12 cellular contexts compared by ENCODE assay signal in genomic region chr14:91351508-91351853, GRCh38.
DNase-seq lines count a peak whose midpoint lies in the region; ATAC-seq and TF ChIP-seq lines count a peak whose summit lies in the region.
"Had no signal": no experiment of that assay in that cellular context is flagged by ENCODE, and none has a peak within 500 bp of the region (broad histone marks: within the 10 kb centered on the region; RNA-seq: fewer than 3 reads in every experiment).

No MANE protein-coding gene starts in this region.

- no peaks in the 10 kb centered on the region for H3K27me3 Mint-ChIP-seq in activated CD4-positive, alpha-beta T cell treated with anti-CD3 and anti-CD28 coated beads for 36 hours

- H3K27ac Mint-ChIP-seq in activated CD4-positive, alpha-beta T cell treated with anti-CD3 and anti-CD28 coated beads for 36 hours, result peak overlapping the region; percentile 92

- no peaks in the 10 kb centered on the region for H3K27me3 ChIP-seq in Peyer's patch
- H3K27me3 ChIP-seq in sigmoid colon, result no peaks in the 10 kb centered on the region

- no peak for TF ChIP-seq CTCF in Peyer's patch (IDR thresholded peaks at IDR 0.05)
- no peak for TF ChIP-seq CTCF in epithelial cell of proximal tubule (conservative IDR thresholded peaks at IDR 0.05; ENCODE audit: low read depth, low read length)
- TF ChIP-seq CTCF in sigmoid colon (IDR thresholded peaks at IDR 0.05), result no peak

- H3K9me3 ChIP-seq in Peyer's patch (no peaks in the 10 kb centered on the region), sigmoid colon (no peaks in the 10 kb centered on the region)
- H3K9me3 ChIP-seq: A549, mucosa of descending colon had no signal

- POLR2A ChIA-PET in activated CD4-positive, alpha-beta T cell treated with anti-CD3 and anti-CD28 coated beads for 36 hours (lab: Charles Lee), result interaction anchor here (1.2 to 3.1 kb wide), 5 partner anchors 23 to 59 kb away, joined by 4 to 9 read pairs (median 7); no protein-coding TSS in a partner anchor

- no peak for TF ChIP-seq EP300 in sigmoid colon (IDR thresholded peaks at IDR 0.05)

- H3K4me3 ChIP-seq in Peyer's patch, result peak overlapping the region in 2 of 4 donors; percentile 40 to 50
- H3K4me3 ChIP-seq in epithelial cell of proximal tubule (ENCODE audit: low read depth, low read length), result peak overlapping the region; percentile 37
- peak overlapping the region in 3 of 4 donors; percentile 34 to 44 (median 37) for H3K4me3 ChIP-seq in sigmoid colon
- H3K4me3 ChIP-seq: A549, mucosa of descending colon had no signal

- DNase-seq in activated CD4-positive, alpha-beta T cell treated with anti-CD3 and anti-CD28 coated beads for 36 hours, result no peak
- DNase-seq in activated CD4-positive, alpha-beta T cell treated with anti-CD3 and anti-CD28 coated beads, Interleukin-2, amount 50 U/mL, for 1 hour, result no peak
- DNase-seq in Peyer's patch (no peak), epithelial cell of proximal tubule (ENCODE audit: low read depth) (no peak), sigmoid colon (no peak), NCI-H1436 treated with DMSO at 0.1 percent for 48 hours (lab: John Stamatoyannopoulos, UW) (no peak), ecto neural progenitor cell (ENCODE audit: low spot score) (no peak)
- DNase-seq: GOT3, NCI-H69 had no signal

- peaks cover 17% of the 10 kb centered on the region for H3K36me3 Mint-ChIP-seq in activated CD4-positive, alpha-beta T cell treated with anti-CD3 and anti-CD28 coated beads for 36 hours (ENCODE audit: low read depth)

- H3K27ac ChIP-seq in Peyer's patch (peak overlapping the region; percentile 59 to 75 (median 63)), sigmoid colon (peak overlapping the region; percentile 37 to 62 (median 58))
- H3K27ac ChIP-seq: A549 had no signal

- H3K4me1 ChIP-seq in Peyer's patch (peaks cover 0 to 38% (median 17%) of the 10 kb centered on the region in 4 donors), sigmoid colon (peaks cover 0 to 26% (median 19%) of the 10 kb centered on the region in 4 donors)
- H3K4me1 ChIP-seq: A549 had no signal

- 80 to 85% methylated on average over 10 of the region's 10 CpGs for WGBS in sigmoid colon, 2 donors

- CTCF ChIA-PET in activated CD4-positive, alpha-beta T cell treated with anti-CD3 and anti-CD28 coated beads for 36 hours (lab: Charles Lee), result interaction anchor here (0.7 to 3.4 kb wide), 12 partner anchors 9 to 150 kb away, joined by 3 to 29 read pairs (median 5); no protein-coding TSS in a partner anchor

- H3K36me3 ChIP-seq in Peyer's patch (no peaks in the 10 kb centered on the region), sigmoid colon (no peaks in the 10 kb centered on the region)

- no peak for ATAC-seq in activated CD4-positive, alpha-beta T cell treated with anti-CD3 and anti-CD28 coated beads for 36 hours
- ATAC-seq in HG02938 (IDR thresholded peaks at IDR 0.05; ENCODE audit: unreplicated experiment), result no peak
- ATAC-seq: A549 had no signal

- H3K4me3 Mint-ChIP-seq in activated CD4-positive, alpha-beta T cell treated with anti-CD3 and anti-CD28 coated beads for 36 hours, result peak overlapping the region; percentile 65

- peaks cover 95% of the 10 kb centered on the region for H3K4me1 Mint-ChIP-seq in activated CD4-positive, alpha-beta T cell treated with anti-CD3 and anti-CD28 coated beads for 36 hours

- H3K9me3 Mint-ChIP-seq in activated CD4-positive, alpha-beta T cell treated with anti-CD3 and anti-CD28 coated beads for 36 hours (ENCODE audit: low read depth), result no peaks in the 10 kb centered on the region

- intact Hi-C loops in activated CD4-positive, alpha-beta T cell treated with anti-CD3 and anti-CD28 coated beads for 36 hours (cut with DNase I, micrococcal nuclease), result loop anchor here (1.0 to 5.0 kb wide), 3 partner anchors 16 to 46 kb away; no protein-coding TSS in a partner anchor
- intact Hi-C loops in sigmoid colon (cut with DNase I), result loop anchor here (2.0 kb wide), 1 partner anchor 67 kb away; no protein-coding TSS in a partner anchor

- TF ChIP-seq POLR2A in Peyer's patch (IDR thresholded peaks at IDR 0.05) (no peak), sigmoid colon (IDR thresholded peaks at IDR 0.05) (no peak)
